ENCODE assay signal across 9 cellular contexts in the genomic region with DNA sequence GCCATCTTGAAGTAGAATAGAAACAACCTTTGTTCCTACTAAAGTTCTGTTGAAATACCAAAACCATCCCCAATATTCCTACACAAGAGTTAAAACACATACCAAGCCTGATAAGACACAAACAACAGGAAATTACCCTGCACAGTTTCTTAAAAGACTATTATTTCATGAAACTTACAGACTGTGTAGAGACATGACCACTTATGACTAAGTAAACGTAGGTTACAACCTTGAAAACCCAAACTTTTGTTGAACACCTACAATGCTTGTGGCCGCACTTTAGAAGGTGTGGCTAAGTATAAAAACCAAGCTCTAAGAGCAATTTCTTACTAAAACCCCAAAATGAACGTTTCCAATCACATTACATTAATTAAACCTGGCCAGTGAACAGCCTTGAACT. TPM values are rescaled to one million over a fixed set of nuclear protein-coding genes. Genes with fewer than 3 reads are reported as not detected.
A peak's percentile ranks its signal among the peaks of the same experiment; 100 is the strongest.
DNase-seq lines count a peak whose midpoint lies in the region; ATAC-seq and TF ChIP-seq lines count a peak whose summit lies in the region.
"Had no signal": no experiment of that assay in that cellular context is flagged by ENCODE, and none has a peak within 500 bp of the region (broad histone marks: within the 10 kb centered on the region; RNA-seq: fewer than 3 reads in every experiment).

No MANE protein-coding gene starts in this region.

- H3K4me3 ChIP-seq in iPS-18a (ENCODE audit: low read length) = peak overlapping the region; percentile 90

- H3K4me1 ChIP-seq in iPS-18a (ENCODE audit: control insufficient read depth, low read depth, low read length) = peaks cover 46% of the 10 kb centered on the region

- peak overlapping the region; percentile 96 for H3K4me3 Mint-ChIP-seq in activated naive CD8-positive, alpha-beta T cell
- peak overlapping the region; percentile 89 for H3K4me3 Mint-ChIP-seq in type B pancreatic cell

- no peaks in the 10 kb centered on the region for H3K36me3 ChIP-seq in iPS-18a (ENCODE audit: control insufficient read depth, low read depth, low read length)

- peaks cover 64% of the 10 kb centered on the region for H3K4me1 Mint-ChIP-seq in activated naive CD8-positive, alpha-beta T cell (ENCODE audit: low read depth)
- peaks cover 38% of the 10 kb centered on the region for H3K4me1 Mint-ChIP-seq in type B pancreatic cell (ENCODE audit: unreplicated experiment)

- TF ChIP-seq CTCF in type B pancreatic cell (conservative IDR thresholded peaks at IDR 0.05) = no peak

- no peaks in the 10 kb centered on the region for H3K9me3 Mint-ChIP-seq in activated naive CD8-positive, alpha-beta T cell (ENCODE audit: low read depth)
- peaks cover 3% of the 10 kb centered on the region for H3K9me3 Mint-ChIP-seq in type B pancreatic cell

- no peak overlapping the region for H3K27ac ChIP-seq in iPS-18a (ENCODE audit: low read length)

- ATAC-seq in HG03045 (IDR thresholded peaks at IDR 0.05; ENCODE audit: unreplicated experiment) = no peak

- peaks cover 3% of the 10 kb centered on the region for H3K36me3 Mint-ChIP-seq in activated naive CD8-positive, alpha-beta T cell
- peaks cover 5% of the 10 kb centered on the region for H3K36me3 Mint-ChIP-seq in type B pancreatic cell

- H3K27me3 Mint-ChIP-seq in activated naive CD8-positive, alpha-beta T cell = no peaks in the 10 kb centered on the region
- no peaks in the 10 kb centered on the region for H3K27me3 Mint-ChIP-seq in type B pancreatic cell

- no peaks in the 10 kb centered on the region for H3K9me3 ChIP-seq in iPS-18a (ENCODE audit: control insufficient read depth, low read depth, low read length)

- peak overlapping the region; percentile 86 for H3K9ac ChIP-seq in iPS-18a (ENCODE audit: low read length)

- DNase-seq in stimulated activated CD4-positive, alpha-beta T cell treated with anti-CD3 and anti-CD28 coated beads, Interleukin-1b, Interleukin-23, amount 100 ng/mL, for 48 hours = peak; percentile 14
- DNase-seq in stimulated activated CD4-positive, alpha-beta T cell treated with anti-CD3 and anti-CD28 coated beads, Interleukin-15, amount 100 ng/mL, for 24 hours = no peak
- no peak for DNase-seq in type B pancreatic cell (ENCODE audit: extremely low spot score, unreplicated experiment)
- DNase-seq in COLO829 (ENCODE audit: low spot score) = no peak
- DNase-seq in hippocampal formation (lab: John Stamatoyannopoulos, UW) = no peak
- DNase-seq: cortex of kidney had no signal

- H3K27ac Mint-ChIP-seq in activated naive CD8-positive, alpha-beta T cell = peak overlapping the region; percentile 95
- peak overlapping the region; percentile 98 for H3K27ac Mint-ChIP-seq in type B pancreatic cell

- H3K27me3 ChIP-seq in iPS-18a (ENCODE audit: control insufficient read depth, insufficient read depth, low read length) = no peaks in the 10 kb centered on the region

RNA-seq across cellular contexts. Expression of gene SMAD2, which starts 2.0 kb away (rescaled TPM):
- total RNA-seq in type B pancreatic cell (ENCODE audit: low replicate concordance) = 97.8 and 111 TPM in 2 replicates
